22 cellular contexts compared by ENCODE assay signal in the genomic region with DNA sequence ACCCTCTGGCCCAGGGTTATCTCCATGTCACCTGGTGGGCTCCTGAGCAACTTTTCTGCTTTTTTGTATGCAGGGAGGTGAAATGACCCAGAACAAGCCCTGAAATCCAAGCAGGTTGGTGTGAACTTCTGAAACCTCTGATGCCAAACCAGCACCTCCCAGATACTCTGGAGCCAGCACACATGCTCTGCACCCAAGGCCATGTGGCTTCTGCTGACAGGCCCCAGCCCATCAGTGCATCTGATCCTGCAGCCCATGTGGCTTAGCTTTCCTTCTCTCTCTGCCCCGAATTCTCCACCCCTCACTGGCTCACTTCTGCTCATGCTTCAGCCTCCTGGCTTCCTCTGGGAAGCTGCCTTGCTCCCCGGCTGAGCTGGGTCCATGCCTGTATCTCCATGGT. TPM values are rescaled to one million over a fixed set of nuclear protein-coding genes. Genes with fewer than 3 reads are reported as not detected.
DNase-seq lines count a peak whose midpoint lies in the region; ATAC-seq, FAIRE-seq and TF ChIP-seq lines count a peak whose summit lies in the region.
"Had no signal": no experiment of that assay in that cellular context is flagged by ENCODE, and none has a peak within 500 bp of the region (broad histone marks: within the 10 kb centered on the region; RNA-seq: fewer than 3 reads in every experiment).

No MANE protein-coding gene starts in this region.

- no TSS peak for BruUV-seq in HepG2 (replicated peaks; lab: Mats Ljungman, UMichigan)

- CTCF ChIA-PET in HepG2 (lab: Yijun Ruan, JAX; ENCODE audit: low intra/inter-chr PET ratio, low total read pairs) = no interaction called here

- TF ChIP-seq POLR2A in HepG2 (IDR thresholded peaks at IDR 0.05; ENCODE audit: insufficient read depth in 1 of 2, low read depth in 2 of 2, low read length in 2 of 2) (no peak), right lobe of liver (IDR thresholded peaks at IDR 0.05) (no peak)

- intact Hi-C loops in HepG2 (cut with micrococcal nuclease; ENCODE audit: unreplicated experiment) = no loop called here
- intact Hi-C loops in right lobe of liver (cut with DNase I) = no loop called here

- H3K4me1 ChIP-seq in HepG2 (ENCODE audit: insufficient read depth, low read length) (no peaks in the 10 kb centered on the region), right lobe of liver (no peaks in the 10 kb centered on the region), neutrophil (ENCODE audit: control insufficient read depth in 1 of 2, insufficient read depth in 1 of 2, low read depth in 1 of 2, low read length in 1 of 2) (peaks cover 15 to 47% of the 10 kb centered on the region in 2 experiments)
- H3K4me1 ChIP-seq: A549, Caco-2 had no signal

- no peak overlapping the region for H3K4me2 ChIP-seq in HepG2 (ENCODE audit: low read depth, low read length)
- H3K4me2 ChIP-seq: A549 had no signal

- FAIRE-seq in HepG2 (lab: Jason Lieb, UNC) = no peak
- FAIRE-seq: A549, D721Med, GM12878, GM12892, GM18507 had no signal

- no peaks in the 10 kb centered on the region for H3K79me2 ChIP-seq in HepG2 (ENCODE audit: insufficient read depth, low read length)

- H4K20me1 ChIP-seq in HepG2 (ENCODE audit: insufficient read depth, low read length) = no peaks in the 10 kb centered on the region; the same call in 1 of the 2 replicates

- no peak for TF ChIP-seq CTCF in HepG2 (CRISPR knock-in tag; IDR thresholded peaks at IDR 0.05)
- TF ChIP-seq CTCF in right lobe of liver (IDR thresholded peaks at IDR 0.05) = no peak
- TF ChIP-seq CTCF in neutrophil (IDR thresholded peaks at IDR 0.05) = no peak

- ATAC-seq in HepG2 (no peak), right lobe of liver (no peak)
- no peak for ATAC-seq in activated naive CD8-positive, alpha-beta T cell treated with anti-CD3 and anti-CD28 coated beads, Interleukin-2, amount 50 U/mL, for 24 hours
- ATAC-seq: A549; CD8-positive, alpha-beta T cell; GM12878 had no signal

- WGBS in HepG2 (ENCODE audit: low lambda C conversion rate) = 4% methylated on average over 2 of the region's 2 CpGs
- 80% methylated on average over 2 of the region's 2 CpGs for WGBS in right lobe of liver (ENCODE audit: insufficient coverage, low coverage, low lambda C conversion rate, missing lambda C conversion rate)

- H3K4me1 Mint-ChIP-seq in activated naive CD8-positive, alpha-beta T cell treated with anti-CD3 and anti-CD28 coated beads, Interleukin-2, amount 50 U/mL, for 24 hours = no peaks in the 10 kb centered on the region

- TF ChIP-seq EP300 in HepG2 (IDR thresholded peaks at IDR 0.05; ENCODE audit: low read depth in 2 of 2, low read length in 2 of 2) = no peak
- TF ChIP-seq EP300 in HepG2 (CRISPR knock-in tag; IDR thresholded peaks at IDR 0.05; ENCODE audit: borderline replicate concordance) = no peak

- H3K9me3 ChIP-seq in HepG2 (ENCODE audit: low read length) = no peaks in the 10 kb centered on the region
- no peaks in the 10 kb centered on the region for H3K9me3 ChIP-seq in right lobe of liver
- H3K9me3 ChIP-seq in neutrophil = no peaks in the 10 kb centered on the region
- H3K9me3 ChIP-seq: A549; BLaER1 treated with 17β-estradiol and CSF1 and Interleukin-3, amounts not matched to agents 10 nM and 100 nM; Caco-2 had no signal

- no peak overlapping the region for H2AFZ ChIP-seq in HepG2 (ENCODE audit: low read length)

- H3K9ac ChIP-seq in HepG2 (ENCODE audit: insufficient read depth, low read depth, low read length) = no peak overlapping the region
- H3K9ac ChIP-seq: BLaER1 treated with 17β-estradiol and CSF1 and Interleukin-3, amounts not matched to agents 10 nM and 100 nM had no signal

- no peak overlapping the region for H3K27ac Mint-ChIP-seq in activated naive CD8-positive, alpha-beta T cell treated with anti-CD3 and anti-CD28 coated beads, Interleukin-2, amount 50 U/mL, for 24 hours
- H3K27ac Mint-ChIP-seq: CD4-positive, alpha-beta T cell; CD8-positive, alpha-beta T cell had no signal

- no peak for TF ChIP-seq RAD21 in HepG2 (CRISPR knock-in tag; IDR thresholded peaks at IDR 0.05)

- no peak overlapping the region for H3K4me3 ChIP-seq in HepG2 (replicated peaks in 1 of 3; ENCODE audit: insufficient read depth in 1 of 3, low read depth in 2 of 3, low read length in 3 of 3)
- H3K4me3 ChIP-seq in right lobe of liver = no peak overlapping the region
- no peak overlapping the region for H3K4me3 ChIP-seq in neutrophil (ENCODE audit: low read depth in 1 of 2, low read length in 1 of 2)
- H3K4me3 ChIP-seq: A549; BLaER1 treated with 17β-estradiol and CSF1 and Interleukin-3, amounts not matched to agents 10 nM and 100 nM; GM12878 had no signal

- H3K36me3 ChIP-seq in HepG2 (replicated peaks in 1 of 2; ENCODE audit: control insufficient read depth in 1 of 2, insufficient read depth in 2 of 2, low read length in 2 of 2) (no peaks in the 10 kb centered on the region), right lobe of liver (no peaks in the 10 kb centered on the region), neutrophil (no peaks in the 10 kb centered on the region)
- H3K36me3 ChIP-seq: BLaER1 treated with 17β-estradiol and CSF1 and Interleukin-3, amounts not matched to agents 10 nM and 100 nM had no signal

- H3K27me3 ChIP-seq in HepG2 (ENCODE audit: control insufficient read depth in 1 of 2, insufficient read depth in 2 of 2, low read length in 2 of 2) (peaks cover 21 to 90% of the 10 kb centered on the region in 2 experiments), right lobe of liver (no peaks in the 10 kb centered on the region), neutrophil (no peaks in the 10 kb centered on the region)

- DNase-seq in HepG2 (ENCODE audit: low spot score) = no peak
- DNase-seq in right lobe of liver = no peak
- DNase-seq in activated naive CD8-positive, alpha-beta T cell treated with anti-CD3 and anti-CD28 coated beads, Interleukin-2, amount 50 U/mL, for 24 hours = no peak
- no peak for DNase-seq in NCI-H82 treated with DMSO at 0.1 percent for 48 hours (lab: John Stamatoyannopoulos, UW; ENCODE audit: unreplicated experiment)
- DNase-seq: AML-193; Caco-2; Calu3; CD4-positive, alpha-beta T cell; CD8-positive, alpha-beta T cell; DMS79 treated with DMSO at 0.1 percent for 48 hours; EL; GDM1 had no signal

- H3K9me3 Mint-ChIP-seq in activated naive CD8-positive, alpha-beta T cell treated with anti-CD3 and anti-CD28 coated beads, Interleukin-2, amount 50 U/mL, for 24 hours = no peaks in the 10 kb centered on the region
- H3K9me3 Mint-ChIP-seq: CD4-positive, alpha-beta T cell; CD8-positive, alpha-beta T cell had no signal

- no peak overlapping the region for H3K4me3 Mint-ChIP-seq in activated naive CD8-positive, alpha-beta T cell treated with anti-CD3 and anti-CD28 coated beads, Interleukin-2, amount 50 U/mL, for 24 hours
- H3K4me3 Mint-ChIP-seq: B cell; CD4-positive, alpha-beta T cell; CD8-positive, alpha-beta T cell had no signal

- H3K27me3 Mint-ChIP-seq in activated naive CD8-positive, alpha-beta T cell treated with anti-CD3 and anti-CD28 coated beads, Interleukin-2, amount 50 U/mL, for 24 hours = no peaks in the 10 kb centered on the region
- H3K27me3 Mint-ChIP-seq: CD4-positive, alpha-beta T cell had no signal

- H3K27ac ChIP-seq in HepG2 (ENCODE audit: extremely low read length, insufficient read depth, low read length) (no peak overlapping the region), right lobe of liver (no peak overlapping the region), neutrophil (peak overlapping the region; percentile 26)
- H3K27ac ChIP-seq: 22Rv1; A549; BLaER1 treated with 17β-estradiol and CSF1 and Interleukin-3, amounts not matched to agents 10 nM and 100 nM; C4-2B had no signal

- no peaks in the 10 kb centered on the region for H3K36me3 Mint-ChIP-seq in activated naive CD8-positive, alpha-beta T cell treated with anti-CD3 and anti-CD28 coated beads, Interleukin-2, amount 50 U/mL, for 24 hours (ENCODE audit: low read depth)
- H3K36me3 Mint-ChIP-seq: CD8-positive, alpha-beta T cell had no signal

- in situ Hi-C loops in HepG2 (cut with HindIII; ENCODE audit: extremely low pct_ligation_motif_present, low pct_unique_long_range_greater_than_20kb) = no loop called here

- POLR2A ChIA-PET in HepG2 (lab: Yijun Ruan, JAX) = no interaction called here

RNA-seq across cellular contexts. Expression of gene RPS6KA2, which starts 59.3 kb away (rescaled TPM):
- total RNA-seq in HepG2 (2016; rRNA removed; fragmentation: Illumina TruSeq; extraction: Trizol) (0.03 and 0.22 TPM in 2 replicates), right lobe of liver (10 to 100 TPM in 3 of 6 experiments, 1 to 10 TPM in 3; 6.4 to 18.1 (median 11.1) TPM)
- not detected in 2 replicates for total RNA-seq in HepG2 (2016; cell fraction: cytosol; rRNA removed; fragmentation: Illumina TruSeq; extraction: Trizol; ENCODE audit: low read depth)
- 0.13 and 0.28 TPM in 2 replicates for total RNA-seq in HepG2 (2016; cell fraction: insoluble cytoplasmic fraction; rRNA removed; fragmentation: Illumina TruSeq; extraction: Trizol)
- total RNA-seq in HepG2 (2016; cell fraction: membrane; rRNA removed; fragmentation: Illumina TruSeq; extraction: Trizol) = 0.21 TPM in 1 of 2 replicates, not detected in the other
- total RNA-seq in HepG2 (2016; cell fraction: nucleus; rRNA removed; fragmentation: Illumina TruSeq; extraction: Trizol) = 0.25 and 1.5 TPM in 2 replicates
- 0.38 and 0.47 TPM in 2 replicates for polyA plus RNA-seq in HepG2 (2011; rRNA removed)
- 0.15 and 0.16 TPM in 2 replicates for polyA plus RNA-seq in HepG2 (2011; cell fraction: cytosol; rRNA removed)
- 1.7 and 2.2 TPM in 2 replicates for polyA plus RNA-seq in HepG2 (2011; cell fraction: nucleus; rRNA removed)
- 0.43 and 0.91 TPM in 2 replicates for polyA plus RNA-seq in HepG2 (2012)
- 0.02 and 0.09 TPM in 2 replicates for polyA plus RNA-seq in HepG2 (2016; cell fraction: cytosol; fragmentation: Illumina TruSeq; extraction: Trizol; ENCODE audit: low read depth)
- polyA plus RNA-seq in HepG2 (2016; cell fraction: insoluble cytoplasmic fraction; fragmentation: Illumina TruSeq; extraction: Trizol; ENCODE audit: low read depth) = 0.05 TPM in 1 of 2 replicates, not detected in the other
- 0.13 and 0.49 TPM in 2 replicates for polyA plus RNA-seq in HepG2 (2016; cell fraction: membrane; fragmentation: Illumina TruSeq; extraction: Trizol; ENCODE audit: low read depth)
- 0.79 and 1.1 TPM in 2 replicates for polyA plus RNA-seq in HepG2 (2016; cell fraction: nucleus; fragmentation: Illumina TruSeq; extraction: Trizol; ENCODE audit: insufficient read depth, low read depth)
- polyA minus RNA-seq in HepG2 (2011; rRNA and poly(A)+ RNA removed; ENCODE audit: low replicate concordance) = 0.80 TPM in 1 of 2 replicates, not detected in the other
- not detected in 2 replicates for polyA minus RNA-seq in HepG2 (2011; cell fraction: cytosol; rRNA and poly(A)+ RNA removed)
- 3.1 and 5.0 TPM in 2 replicates for polyA minus RNA-seq in HepG2 (2011; cell fraction: nucleus; rRNA and poly(A)+ RNA removed)
